ENCODE assay signal across 36 cellular contexts in genomic region chr1:104098837-104099236, GRCh38.
"Had no signal": no experiment of that assay in that cellular context is flagged by ENCODE, and none has a peak within 500 bp of the region (broad histone marks: within the 10 kb centered on the region; RNA-seq: fewer than 3 reads in every experiment).

No MANE protein-coding gene starts in this region.

- H3K27ac Mint-ChIP-seq: activated B cell treated with CpG ODN at 0.5 μM for 24 hours; activated CD4-positive, alpha-beta memory T cell treated with anti-CD3 and anti-CD28 coated beads for 36 hours; activated CD4-positive, alpha-beta T cell treated with anti-CD3 and anti-CD28 coated beads, Interleukin-2, amount 10 ng/mL, durations not matched to agents 24 days and 14 days; activated CD8-positive, alpha-beta T cell treated with anti-CD3 and anti-CD28 coated beads for 36 hours; activated naive CD4-positive, alpha-beta T cell treated with anti-CD3 and anti-CD28 coated beads for 36 hours; activated naive CD4-positive, alpha-beta T cell treated with anti-CD3 and anti-CD28 coated beads, Interleukin-2, amount 50 U/mL, for 72 hours; activated naive CD8-positive, alpha-beta T cell treated with anti-CD3 and anti-CD28 coated beads for 36 hours; activated T-cell treated with anti-CD3 and anti-CD28 coated beads, Interleukin-2, amount 50 U/mL, for 72 hours; activated T-helper 1 cell treated with anti-CD3 and anti-CD28 coated beads, Interleukin-12 subunit alpha, Interleukin-12 subunit beta, Interleukin-2, Interleukin-4 antibody, amounts not matched to agents 30 ng/mL and 10 ng/mL and 1 ng/mL, durations not matched to agents 14 hours and 24 hours and 36 hours; activated T-helper 17 cell treated with anti-CD3 and anti-CD28 coated beads, Interleukin-2, amount 50 U/mL, for 72 hours; T-helper 1 cell treated with Interleukin-12 subunit alpha and Interleukin-12 subunit beta and Interleukin-4 antibody, amounts not matched to agents 30 μg/mL and 1 μg/mL, for 36 hours; T-helper 2 cell treated with Interferon-gamma antibody and Interleukin-4, amounts not matched to agents 5 μg/mL and 100 μg/mL, for 36 hours had no signal

- DNase-seq: activated B cell treated with CpG ODN at 0.5 μM for 24 hours; activated CD4-positive, alpha-beta memory T cell treated with anti-CD3 and anti-CD28 coated beads for 36 hours; activated CD4-positive, alpha-beta T cell treated with anti-CD3 and anti-CD28 coated beads for 4 hours; activated CD4-positive, alpha-beta T cell treated with anti-CD3 and anti-CD28 coated beads, Interleukin-2, amount 10 ng/mL, durations not matched to agents 24 days and 14 days; activated CD4-positive, alpha-beta T cell treated with anti-CD3 and anti-CD28 coated beads, Interleukin-2, amount 50 U/mL, for 1 hour; activated CD4-positive, alpha-beta T cell treated with anti-CD3 and anti-CD28 coated beads, Interleukin-2, amount 50 U/mL, for 4 hours; activated CD4-positive, CD25-positive, alpha-beta regulatory T cell treated with anti-CD3 and anti-CD28 coated beads, Interleukin-2, amount 50 U/mL, for 72 hours; activated CD8-positive, alpha-beta memory T cell treated with anti-CD3 and anti-CD28 coated beads, Interleukin-2, amount 50 U/mL, for 4 hours; activated CD8-positive, alpha-beta T cell treated with anti-CD3 and anti-CD28 coated beads for 36 hours; activated effector memory CD4-positive, alpha-beta T cell treated with anti-CD3 and anti-CD28 coated beads, Interleukin-2, amount 50 U/mL, for 16 hours; activated gamma-delta T cell treated with Interleukin-2 at 50 U/mL for 16 hours; activated naive CD4-positive, alpha-beta T cell; activated naive CD4-positive, alpha-beta T cell treated with anti-CD3 and anti-CD28 coated beads for 36 hours; activated naive CD4-positive, alpha-beta T cell treated with anti-CD3 and anti-CD28 coated beads, Interleukin-2, amount 50 U/mL, for 16 hours; activated naive CD8-positive, alpha-beta T cell treated with anti-CD3 and anti-CD28 coated beads for 36 hours; activated T-cell treated with anti-CD3 and anti-CD28 coated beads for 4 hours; activated T-cell treated with anti-CD3 and anti-CD28 coated beads, Interleukin-2, amount 50 U/mL, for 1 hour; activated T-cell treated with anti-CD3 and anti-CD28 coated beads, Interleukin-2, amount 50 U/mL, for 4 hours; activated T-cell treated with anti-CD3 and anti-CD28 coated beads, Interleukin-2, amount 50 U/mL, for 72 hours; adrenal gland; amniotic stem cell; aorta; body of pancreas; brain microvascular endothelial cell; central memory CD4-positive, alpha-beta T cell; T-helper 2 cell; T-helper 9 cell had no signal

- H3K27me3 Mint-ChIP-seq: activated B cell treated with CpG ODN at 0.5 μM for 24 hours; activated CD4-positive, alpha-beta memory T cell treated with anti-CD3 and anti-CD28 coated beads for 36 hours; activated CD4-positive, alpha-beta T cell treated with anti-CD3 and anti-CD28 coated beads, Interleukin-2, amount 10 ng/mL, durations not matched to agents 24 days and 14 days; activated CD8-positive, alpha-beta T cell treated with anti-CD3 and anti-CD28 coated beads for 36 hours; activated naive CD8-positive, alpha-beta T cell treated with anti-CD3 and anti-CD28 coated beads for 36 hours; activated T-helper 17 cell treated with anti-CD3 and anti-CD28 coated beads, Interleukin-2, amount 50 U/mL, for 72 hours had no signal

- H3K27me3 ChIP-seq: adrenal gland, body of pancreas, brain microvascular endothelial cell, breast epithelium had no signal

- H3K9me3 ChIP-seq: adrenal gland, body of pancreas, breast epithelium had no signal

- H3K4me1 Mint-ChIP-seq: activated B cell treated with CpG ODN at 0.5 μM for 24 hours; activated CD4-positive, alpha-beta T cell treated with anti-CD3 and anti-CD28 coated beads, Interleukin-2, amount 10 ng/mL, durations not matched to agents 24 days and 14 days; activated naive CD8-positive, alpha-beta T cell treated with anti-CD3 and anti-CD28 coated beads for 36 hours; activated T-helper 17 cell treated with anti-CD3 and anti-CD28 coated beads, Interleukin-2, amount 50 U/mL, for 72 hours had no signal

- H3K4me3 ChIP-seq: adrenal gland, body of pancreas, breast epithelium had no signal

- H3K27ac ChIP-seq: adrenal gland, body of pancreas, brain microvascular endothelial cell, breast epithelium, VCaP had no signal

- H3K4me1 ChIP-seq: adrenal gland, body of pancreas, breast epithelium had no signal

- FAIRE-seq: astrocyte, TTC549 had no signal

- H3K36me3 ChIP-seq: adrenal gland, brain microvascular endothelial cell, breast epithelium had no signal

- H3K36me3 Mint-ChIP-seq: activated CD4-positive, alpha-beta memory T cell treated with anti-CD3 and anti-CD28 coated beads for 36 hours; activated naive CD4-positive, alpha-beta T cell treated with anti-CD3 and anti-CD28 coated beads, Interleukin-2, amount 50 U/mL, for 72 hours; activated naive CD8-positive, alpha-beta T cell treated with anti-CD3 and anti-CD28 coated beads for 36 hours had no signal

- ATAC-seq: activated CD8-positive, alpha-beta T cell treated with anti-CD3 and anti-CD28 coated beads for 36 hours; activated naive CD4-positive, alpha-beta T cell treated with anti-CD3 and anti-CD28 coated beads, Interleukin-2, amount 50 U/mL, for 72 hours; activated T-cell treated with anti-CD3 and anti-CD28 coated beads, Interleukin-2, amount 50 U/mL, for 4 hours; activated T-cell treated with anti-CD3 and anti-CD28 coated beads, Interleukin-2, amount 50 U/mL, for 72 hours; activated T-helper 17 cell treated with anti-CD3 and anti-CD28 coated beads, Interleukin-2, amount 50 U/mL, for 72 hours; body of pancreas had no signal

- H3K9me3 Mint-ChIP-seq: activated B cell treated with CpG ODN at 0.5 μM for 24 hours; activated CD4-positive, alpha-beta T cell treated with anti-CD3 and anti-CD28 coated beads, Interleukin-2, amount 10 ng/mL, durations not matched to agents 24 days and 14 days; T-helper 1 cell treated with Interleukin-12 subunit alpha and Interleukin-12 subunit beta and Interleukin-4 antibody, amounts not matched to agents 30 μg/mL and 1 μg/mL, for 36 hours had no signal

- H3K4me3 Mint-ChIP-seq: activated B cell treated with CpG ODN at 0.5 μM for 24 hours; activated CD4-positive, alpha-beta memory T cell treated with anti-CD3 and anti-CD28 coated beads for 36 hours; activated CD4-positive, alpha-beta T cell treated with anti-CD3 and anti-CD28 coated beads, Interleukin-2, amount 10 ng/mL, durations not matched to agents 24 days and 14 days; activated CD8-positive, alpha-beta T cell treated with anti-CD3 and anti-CD28 coated beads for 36 hours; activated naive CD4-positive, alpha-beta T cell treated with anti-CD3 and anti-CD28 coated beads for 36 hours; activated naive CD8-positive, alpha-beta T cell treated with anti-CD3 and anti-CD28 coated beads for 36 hours; activated T-cell treated with anti-CD3 and anti-CD28 coated beads, Interleukin-2, amount 50 U/mL, for 4 hours; activated T-cell treated with anti-CD3 and anti-CD28 coated beads, Interleukin-2, amount 50 U/mL, for 72 hours; activated T-helper 1 cell treated with anti-CD3 and anti-CD28 coated beads, Interleukin-12 subunit alpha, Interleukin-12 subunit beta, Interleukin-2, Interleukin-4 antibody, amounts not matched to agents 30 ng/mL and 10 ng/mL and 1 ng/mL, durations not matched to agents 14 hours and 24 hours and 36 hours; activated T-helper 17 cell treated with anti-CD3 and anti-CD28 coated beads, Interleukin-2, amount 50 U/mL, for 72 hours; T-helper 1 cell treated with Interleukin-12 subunit alpha and Interleukin-12 subunit beta and Interleukin-4 antibody, amounts not matched to agents 30 μg/mL and 1 μg/mL, for 36 hours; T-helper 2 cell treated with Interferon-gamma antibody and Interleukin-4, amounts not matched to agents 5 μg/mL and 100 μg/mL, for 36 hours had no signal
